Comparison of ENCODE assay signal across 18 cellular contexts in the genomic region with DNA sequence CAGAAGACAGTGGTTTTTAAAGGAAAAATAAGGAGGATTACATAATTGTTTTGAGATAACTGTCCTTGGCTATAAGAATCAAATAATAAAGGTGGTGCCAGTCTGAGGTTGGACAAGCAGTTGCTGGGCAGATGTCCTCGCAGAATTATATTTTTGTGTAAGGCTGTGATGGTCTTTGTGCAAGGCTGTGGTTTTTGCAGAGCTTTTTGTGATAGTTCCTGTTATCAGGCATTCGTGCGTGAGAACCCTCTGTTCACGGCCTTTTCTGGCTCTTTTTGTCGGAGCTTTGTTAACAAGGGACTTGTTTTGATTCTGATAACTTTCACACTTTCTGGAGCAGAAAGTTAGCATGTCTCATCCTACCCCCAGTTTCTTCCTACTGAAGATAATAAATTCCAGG. TPM values are rescaled to one million over a fixed set of nuclear protein-coding genes. Genes with fewer than 3 reads are reported as not detected.
DNase-seq lines count a peak whose midpoint lies in the region; ATAC-seq and TF ChIP-seq lines count a peak whose summit lies in the region.
"Had no signal": no experiment of that assay in that cellular context is flagged by ENCODE, and none has a peak within 500 bp of the region (broad histone marks: within the 10 kb centered on the region; RNA-seq: fewer than 3 reads in every experiment).

No MANE protein-coding gene starts in this region.

- no peaks in the 10 kb centered on the region for H3K36me3 Mint-ChIP-seq in activated naive CD4-positive, alpha-beta T cell treated with anti-CD3 and anti-CD28 coated beads, Interleukin-2, amount 10 ng/mL, durations not matched to agents 7 days and 5 days

- no peak overlapping the region for H3K4me3 ChIP-seq in GM12865 (ENCODE audit: low read depth, low read length)
- H3K4me3 ChIP-seq: left ventricle myocardium inferior, upper lobe of left lung had no signal

- peak; percentile 25 for DNase-seq in GM12865 (ENCODE audit: low read depth)
- DNase-seq in SKM-1 (lab: John Stamatoyannopoulos, UW; ENCODE audit: unreplicated experiment) = peak; percentile 43
- no peak for DNase-seq in NCI-H345 treated with DMSO at 0.1 percent for 48 hours (lab: John Stamatoyannopoulos, UW; ENCODE audit: unreplicated experiment)
- DNase-seq in NCI-H1092 treated with DMSO at 0.1 percent for 48 hours (lab: John Stamatoyannopoulos, UW) = no peak
- DNase-seq in activated naive CD4-positive, alpha-beta T cell treated with anti-CD3 and anti-CD28 coated beads, Interleukin-2, amount 10 ng/mL, durations not matched to agents 7 days and 5 days = no peak
- no peak for DNase-seq in posterior vena cava (ENCODE audit: low spot score)
- DNase-seq: activated CD4-positive, alpha-beta T cell treated with anti-CD3 and anti-CD28 coated beads, Interleukin-2, amount 50 U/mL, for 48 hours; DMS79; hypothalamus; left ventricle myocardium inferior; NCI-H524 treated with DMSO at 0.1 percent for 48 hours; stimulated activated CD4-positive, alpha-beta T cell treated with anti-CD3 and anti-CD28 coated beads, Interleukin-1b, Interleukin-23, amount 100 ng/mL, for 48 hours; T-helper 9 cell; upper lobe of left lung had no signal

- no peak overlapping the region for H3K27ac Mint-ChIP-seq in activated naive CD4-positive, alpha-beta T cell treated with anti-CD3 and anti-CD28 coated beads, Interleukin-2, amount 10 ng/mL, durations not matched to agents 7 days and 5 days
- H3K27ac Mint-ChIP-seq: activated T-helper 2 cell treated with anti-CD3 and anti-CD28 coated beads, Interferon-gamma antibody, Interleukin-2, Interleukin-4, amounts not matched to agents 10 μg/mL and 5 μg/mL and 100 μg/mL, durations not matched to agents 14 hours and 24 hours and 36 hours had no signal

- TF ChIP-seq CTCF in GM12865 (IDR thresholded peaks at IDR 0.05; ENCODE audit: insufficient read depth, low read depth, low read length, missing control alignments) = no peak

- intact Hi-C loops in posterior vena cava (cut with DNase I) = no loop called here

- H3K4me3 Mint-ChIP-seq in activated naive CD4-positive, alpha-beta T cell treated with anti-CD3 and anti-CD28 coated beads, Interleukin-2, amount 10 ng/mL, durations not matched to agents 7 days and 5 days = no peak overlapping the region

- H3K4me1 Mint-ChIP-seq in activated naive CD4-positive, alpha-beta T cell treated with anti-CD3 and anti-CD28 coated beads, Interleukin-2, amount 10 ng/mL, durations not matched to agents 7 days and 5 days = no peaks in the 10 kb centered on the region

- H3K27me3 Mint-ChIP-seq in activated naive CD4-positive, alpha-beta T cell treated with anti-CD3 and anti-CD28 coated beads, Interleukin-2, amount 10 ng/mL, durations not matched to agents 7 days and 5 days = peaks cover 6% of the 10 kb centered on the region

- ATAC-seq in GM21381 (IDR thresholded peaks at IDR 0.05; ENCODE audit: unreplicated experiment) (peak; percentile 43), HG03175 (IDR thresholded peaks at IDR 0.05; ENCODE audit: unreplicated experiment) (peak; percentile 70)

- H3K9me3 Mint-ChIP-seq in activated naive CD4-positive, alpha-beta T cell treated with anti-CD3 and anti-CD28 coated beads, Interleukin-2, amount 10 ng/mL, durations not matched to agents 7 days and 5 days = no peaks in the 10 kb centered on the region

- CTCF ChIA-PET in activated naive CD4-positive, alpha-beta T cell treated with anti-CD3 and anti-CD28 coated beads, Interleukin-2, amount 10 ng/mL, durations not matched to agents 7 days and 5 days (lab: Charles Lee) = no interaction called here

RNA-seq across cellular contexts. Expression of gene SH3BP5L, which starts 33.4 kb away (rescaled TPM):
- 10 to 100 TPM; 17.5 to 18.4 TPM for total RNA-seq in posterior vena cava

RNA-seq across cellular contexts. Expression of gene LYPD8, which starts 36.8 kb away (rescaled TPM):
- not detected for total RNA-seq in posterior vena cava
- total RNA-seq: activated T-helper 2 cell treated with anti-CD3 and anti-CD28 coated beads, Interferon-gamma antibody, Interleukin-2, Interleukin-4, amounts not matched to agents 10 μg/mL and 5 μg/mL and 100 μg/mL, durations not matched to agents 14 hours and 24 hours and 36 hours; dermis microvascular lymphatic vessel endothelial cell; left ventricle myocardium inferior; upper lobe of left lung had no signal

RNA-seq across cellular contexts. Expression of gene ZNF672, which starts 45.7 kb away (rescaled TPM):
- 10 to 100 TPM; 17.6 to 23.4 TPM for total RNA-seq in posterior vena cava

Comparison
In these comparisons a context has a peak if more than half of its experiments do, and no peak if none do; other contexts are left out.
1. DNase-seq: peak in GM12865 (single experiment) and SKM-1 (single experiment); none in NCI-H345 treated with DMSO at 0.1 percent for 48 hours (single experiment), NCI-H1092 treated with DMSO at 0.1 percent for 48 hours (single experiment), activated naive CD4-positive, alpha-beta T cell treated with anti-CD3 and anti-CD28 coated beads, Interleukin-2, amount 10 ng/mL, durations not matched to agents 7 days and 5 days (single experiment) and posterior vena cava (single experiment).